In genomic region chr19:34523408-34523807, GRCh38 we compare ENCODE assay signal across 29 cellular contexts.
"Had no signal": no experiment of that assay in that cellular context is flagged by ENCODE, and none has a peak within 500 bp of the region (broad histone marks: within the 10 kb centered on the region; RNA-seq: fewer than 3 reads in every experiment).

No MANE protein-coding gene starts in this region.

- H2AFZ ChIP-seq: hepatocyte had no signal

- H3K27ac Mint-ChIP-seq: dendritic cell treated with granulocyte-macrophage colony-stimulating factor and Interleukin-4, amounts not matched to agents 40 ng/mL and 50 ng/mL, for 4 days; effector memory CD8-positive, alpha-beta T cell; endodermal cell had no signal

- H3K9me3 ChIP-seq: colonic mucosa, esophagus muscularis mucosa, esophagus squamous epithelium, gastrocnemius medialis, gastroesophageal sphincter, heart left ventricle, heart right ventricle had no signal

- DNase-seq: colonic mucosa; cortex of kidney; dermis blood vessel endothelial cell; dorsolateral prefrontal cortex; effector CD4-positive, alpha-beta T cell; effector CD8-positive, alpha-beta T cell; effector memory CD4-positive, alpha-beta T cell; effector memory CD8-positive, alpha-beta T cell; endodermal cell; erythroblast; esophagus squamous epithelium; foreskin fibroblast; foreskin keratinocyte; foreskin melanocyte; gastrocnemius medialis; glutamatergic neuron; head of caudate nucleus; heart left ventricle; heart right ventricle had no signal

- H3K4me1 ChIP-seq: colonic mucosa, esophagus muscularis mucosa, esophagus squamous epithelium, foreskin keratinocyte, gastrocnemius medialis, gastroesophageal sphincter, heart left ventricle, heart right ventricle had no signal

- H3K27ac ChIP-seq: colonic mucosa, coronary artery, dorsolateral prefrontal cortex, epithelial cell of prostate, esophagus muscularis mucosa, esophagus squamous epithelium, foreskin keratinocyte, gastrocnemius medialis, gastroesophageal sphincter, heart left ventricle, heart right ventricle, hepatocyte had no signal

- H3K4me2 ChIP-seq: hepatocyte had no signal

- H3K36me3 ChIP-seq: colonic mucosa, esophagus muscularis mucosa, esophagus squamous epithelium, gastrocnemius medialis, gastroesophageal sphincter, heart left ventricle, heart right ventricle had no signal

- FAIRE-seq: endometrium, endothelial cell of umbilical vein, frontal cortex had no signal

- H3K4me3 ChIP-seq: colonic mucosa, coronary artery, dorsolateral prefrontal cortex, esophagus muscularis mucosa, esophagus squamous epithelium, gastrocnemius medialis, gastroesophageal sphincter, heart left ventricle, heart right ventricle, hepatocyte had no signal

- H3K27me3 ChIP-seq: colonic mucosa, gastrocnemius medialis, gastroesophageal sphincter had no signal

- H3K79me2 ChIP-seq: hepatocyte had no signal

- ATAC-seq: effector memory CD8-positive, alpha-beta T cell; esophagus mucosa; foreskin keratinocyte; gastrocnemius medialis; gastroesophageal sphincter; heart left ventricle; heart right ventricle had no signal

- H3K9me3 Mint-ChIP-seq: dendritic cell treated with granulocyte-macrophage colony-stimulating factor and Interleukin-4, amounts not matched to agents 40 ng/mL and 50 ng/mL, for 4 days; effector memory CD8-positive, alpha-beta T cell had no signal
